ENCODE assay signal across 1 cellular context in the genomic region with DNA sequence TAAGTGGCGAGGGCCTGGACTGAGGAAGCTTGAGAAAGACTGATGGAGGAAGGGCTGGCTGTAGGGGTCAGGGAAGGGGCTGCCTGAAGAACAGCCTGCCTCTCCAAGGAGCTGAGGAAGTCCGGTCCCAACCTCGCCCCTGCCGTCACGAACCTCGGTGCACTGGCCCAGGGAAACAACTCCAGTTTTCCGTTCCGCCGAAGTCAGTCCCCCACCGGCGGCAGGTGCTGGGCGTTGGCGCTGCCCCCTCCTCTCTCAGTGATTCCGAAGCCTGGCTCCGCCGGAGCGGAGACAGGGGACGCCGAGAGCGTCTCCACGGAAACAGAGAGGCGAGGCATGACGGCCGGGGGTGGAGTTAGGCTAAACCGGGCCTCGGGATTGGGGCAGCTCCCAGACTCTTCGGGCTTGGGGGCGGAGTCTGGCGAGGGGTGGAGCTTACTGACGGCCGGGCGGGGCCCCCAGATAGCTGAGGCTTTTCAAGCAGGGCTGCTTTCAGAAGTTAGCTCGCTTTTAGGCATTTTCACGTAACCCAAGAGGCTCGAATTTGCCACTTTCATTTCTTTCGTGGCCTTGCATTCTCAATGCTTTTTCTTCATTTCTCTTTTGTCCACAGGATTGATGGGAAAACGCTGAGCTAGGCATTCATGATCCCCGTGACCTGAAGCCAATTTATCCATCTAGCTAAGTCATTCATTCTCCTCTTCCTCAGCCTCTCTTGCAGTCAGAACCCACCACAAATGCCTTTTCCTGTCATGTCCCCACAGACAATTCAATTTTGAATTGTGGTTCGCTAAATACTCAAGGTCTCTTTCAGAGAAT.
TF ChIP-seq lines count a peak whose summit lies in the region.

A gene with protein sequence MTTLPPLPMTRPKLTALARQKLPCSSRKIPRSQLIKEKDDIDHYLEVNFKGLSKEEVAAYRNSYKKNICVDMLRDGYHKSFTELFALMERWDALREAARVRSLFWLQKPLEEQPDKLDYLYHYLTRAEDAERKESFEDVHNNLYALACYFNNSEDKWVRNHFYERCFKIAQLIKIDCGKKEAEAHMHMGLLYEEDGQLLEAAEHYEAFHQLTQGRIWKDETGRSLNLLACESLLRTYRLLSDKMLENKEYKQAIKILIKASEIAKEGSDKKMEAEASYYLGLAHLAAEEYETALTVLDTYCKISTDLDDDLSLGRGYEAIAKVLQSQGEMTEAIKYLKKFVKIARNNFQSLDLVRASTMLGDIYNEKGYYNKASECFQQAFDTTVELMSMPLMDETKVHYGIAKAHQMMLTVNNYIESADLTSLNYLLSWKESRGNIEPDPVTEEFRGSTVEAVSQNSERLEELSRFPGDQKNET (minus strand): TSS at position 309 of the 819 bp plus-strand sequence. CDS start 5,969 bp downstream, outside the sequence.

TF ChIP-seq in HEK293, 187 proteins besides CTCF, POLR2A, EP300 and RAD21 (continued from another document):
- TF ChIP-seq, protein P1, sequence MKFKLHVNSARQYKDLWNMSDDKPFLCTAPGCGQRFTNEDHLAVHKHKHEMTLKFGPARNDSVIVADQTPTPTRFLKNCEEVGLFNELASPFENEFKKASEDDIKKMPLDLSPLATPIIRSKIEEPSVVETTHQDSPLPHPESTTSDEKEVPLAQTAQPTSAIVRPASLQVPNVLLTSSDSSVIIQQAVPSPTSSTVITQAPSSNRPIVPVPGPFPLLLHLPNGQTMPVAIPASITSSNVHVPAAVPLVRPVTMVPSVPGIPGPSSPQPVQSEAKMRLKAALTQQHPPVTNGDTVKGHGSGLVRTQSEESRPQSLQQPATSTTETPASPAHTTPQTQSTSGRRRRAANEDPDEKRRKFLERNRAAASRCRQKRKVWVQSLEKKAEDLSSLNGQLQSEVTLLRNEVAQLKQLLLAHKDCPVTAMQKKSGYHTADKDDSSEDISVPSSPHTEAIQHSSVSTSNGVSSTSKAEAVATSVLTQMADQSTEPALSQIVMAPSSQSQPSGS (tag by site-specific recombination; IDR thresholded peaks at IDR 0.05; ENCODE audit: low read depth) = no peak
- peak; percentile 48; the same call in 1 of the 2 replicates for TF ChIP-seq ZBTB11 (tag by site-specific recombination; conservative IDR thresholded peaks at IDR 0.05; ENCODE audit: low read depth)
